In the genomic region with DNA sequence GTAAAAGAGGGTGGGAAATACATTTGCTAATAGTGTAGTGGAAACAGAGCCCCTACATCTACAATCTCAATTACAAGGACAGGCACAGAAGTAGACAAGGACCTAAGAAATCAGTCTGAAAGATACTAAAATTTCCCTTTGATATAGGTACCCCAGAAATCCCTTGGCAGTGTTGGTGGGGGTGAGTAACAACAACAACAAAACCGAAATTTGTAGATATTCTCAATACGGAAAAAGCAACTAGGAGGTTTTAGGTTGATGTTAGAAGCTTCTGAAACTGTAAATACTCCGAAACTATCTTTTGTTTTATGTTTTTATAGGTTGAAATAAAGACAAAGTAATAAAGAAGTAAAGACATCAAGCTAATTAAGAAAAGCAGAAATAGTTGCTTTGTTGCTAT, we compare ENCODE assay signal across 18 cellular contexts.
DNase-seq lines count a peak whose midpoint lies in the region; ATAC-seq and TF ChIP-seq lines count a peak whose summit lies in the region.
"Had no signal": no experiment of that assay in that cellular context is flagged by ENCODE, and none has a peak within 500 bp of the region (broad histone marks: within the 10 kb centered on the region; RNA-seq: fewer than 3 reads in every experiment).

No MANE protein-coding gene starts in this region.

- peaks cover 10% of the 10 kb centered on the region for H3K36me3 Mint-ChIP-seq in activated CD8-positive, alpha-beta T cell treated with anti-CD3 and anti-CD28 coated beads for 36 hours (ENCODE audit: low read depth)
- H3K36me3 Mint-ChIP-seq in activated CD8-positive, alpha-beta T cell treated with anti-CD3 and anti-CD28 coated beads, Interleukin-2, amount 10 ng/mL, durations not matched to agents 7 days and 5 days (ENCODE audit: low read depth), result peaks cover 47% of the 10 kb centered on the region
- no peaks in the 10 kb centered on the region for H3K36me3 Mint-ChIP-seq in activated T-helper 17 cell treated with anti-CD3 and anti-CD28 coated beads, Interleukin-2, amount 50 U/mL, for 72 hours (ENCODE audit: low read depth)
- H3K36me3 Mint-ChIP-seq in stimulated activated effector memory CD8-positive, alpha-beta T cell treated with anti-CD3 and anti-CD28 coated beads, Interleukin-12 subunit alpha, Interleukin-12 subunit beta, amount 100 ng/mL, for 72 hours, result no peaks in the 10 kb centered on the region
- H3K36me3 Mint-ChIP-seq: CD14-positive monocyte had no signal

- no peak for ATAC-seq in activated CD8-positive, alpha-beta T cell treated with anti-CD3 and anti-CD28 coated beads for 36 hours
- no peak for ATAC-seq in activated CD8-positive, alpha-beta T cell treated with anti-CD3 and anti-CD28 coated beads, Interleukin-2, amount 10 ng/mL, durations not matched to agents 7 days and 5 days
- peak; percentile 14 for ATAC-seq in activated T-helper 17 cell treated with anti-CD3 and anti-CD28 coated beads, Interleukin-2, amount 50 U/mL, for 72 hours (replicated peaks)
- no peak for ATAC-seq in stimulated activated effector memory CD8-positive, alpha-beta T cell treated with anti-CD3 and anti-CD28 coated beads, Interleukin-12 subunit alpha, Interleukin-12 subunit beta, amount 100 ng/mL, for 72 hours
- no peak for ATAC-seq in HG02973 (IDR thresholded peaks at IDR 0.05; ENCODE audit: unreplicated experiment)
- ATAC-seq: GM23338, HCT116 had no signal

- no peak for DNase-seq in activated CD8-positive, alpha-beta T cell treated with anti-CD3 and anti-CD28 coated beads for 36 hours
- DNase-seq in activated CD8-positive, alpha-beta T cell treated with anti-CD3 and anti-CD28 coated beads, Interleukin-2, amount 10 ng/mL, durations not matched to agents 7 days and 5 days, result no peak
- DNase-seq in stimulated activated effector memory CD8-positive, alpha-beta T cell treated with anti-CD3 and anti-CD28 coated beads, Interleukin-12 subunit alpha, Interleukin-12 subunit beta, amount 100 ng/mL, for 72 hours (ENCODE audit: low spot score in 2 of 2), result no peak
- DNase-seq in thyroid gland, result no peak
- DNase-seq: CD4-positive, alpha-beta T cell; CD8-positive, alpha-beta memory T cell; DMS53; DMS79 treated with DMSO at 0.1 percent for 48 hours; GF-D8; H9 had no signal

- H3K27ac ChIP-seq in thyroid gland, result no peak overlapping the region
- H3K27ac ChIP-seq: 22Rv1; BLaER1 treated with 17β-estradiol and CSF1 and Interleukin-3, amounts not matched to agents 10 nM and 100 nM had no signal

- no peaks in the 10 kb centered on the region for H3K36me3 ChIP-seq in thyroid gland
- H3K36me3 ChIP-seq: BLaER1 treated with 17β-estradiol and CSF1 and Interleukin-3, amounts not matched to agents 10 nM and 100 nM had no signal

- POLR2A ChIA-PET in activated CD8-positive, alpha-beta T cell treated with anti-CD3 and anti-CD28 coated beads for 36 hours (lab: Charles Lee), result no interaction called here
- POLR2A ChIA-PET in activated CD8-positive, alpha-beta T cell treated with anti-CD3 and anti-CD28 coated beads, Interleukin-2, amount 10 ng/mL, durations not matched to agents 7 days and 5 days (lab: Charles Lee), result no interaction called here

- H3K4me1 ChIP-seq in thyroid gland, result no peaks in the 10 kb centered on the region
- H3K4me1 ChIP-seq: BLaER1 treated with 17β-estradiol and CSF1 and Interleukin-3, amounts not matched to agents 10 nM and 100 nM had no signal

- peak overlapping the region; percentile 14 for H3K27ac Mint-ChIP-seq in activated CD8-positive, alpha-beta T cell treated with anti-CD3 and anti-CD28 coated beads for 36 hours
- no peak overlapping the region for H3K27ac Mint-ChIP-seq in activated CD8-positive, alpha-beta T cell treated with anti-CD3 and anti-CD28 coated beads, Interleukin-2, amount 10 ng/mL, durations not matched to agents 7 days and 5 days
- no peak overlapping the region for H3K27ac Mint-ChIP-seq in activated T-helper 17 cell treated with anti-CD3 and anti-CD28 coated beads, Interleukin-2, amount 50 U/mL, for 72 hours
- H3K27ac Mint-ChIP-seq in stimulated activated effector memory CD8-positive, alpha-beta T cell treated with anti-CD3 and anti-CD28 coated beads, Interleukin-12 subunit alpha, Interleukin-12 subunit beta, amount 100 ng/mL, for 72 hours, result peak overlapping the region; percentile 27
- H3K27ac Mint-ChIP-seq: B cell; CD14-positive monocyte; CD4-positive, alpha-beta T cell; GM23338 had no signal

- H3K27me3 ChIP-seq in thyroid gland, result no peaks in the 10 kb centered on the region
- H3K27me3 ChIP-seq: BLaER1 treated with 17β-estradiol and CSF1 and Interleukin-3, amounts not matched to agents 10 nM and 100 nM had no signal

- H3K4me3 ChIP-seq in thyroid gland (replicated peaks in 1 of 3), result no peak overlapping the region
- H3K4me3 ChIP-seq: BLaER1 treated with 17β-estradiol and CSF1 and Interleukin-3, amounts not matched to agents 10 nM and 100 nM; GM23338 had no signal

- H3K27me3 Mint-ChIP-seq in activated CD8-positive, alpha-beta T cell treated with anti-CD3 and anti-CD28 coated beads for 36 hours, result no peaks in the 10 kb centered on the region
- H3K27me3 Mint-ChIP-seq in activated CD8-positive, alpha-beta T cell treated with anti-CD3 and anti-CD28 coated beads, Interleukin-2, amount 10 ng/mL, durations not matched to agents 7 days and 5 days (ENCODE audit: low read depth), result no peaks in the 10 kb centered on the region
- H3K27me3 Mint-ChIP-seq in activated T-helper 17 cell treated with anti-CD3 and anti-CD28 coated beads, Interleukin-2, amount 50 U/mL, for 72 hours, result no peaks in the 10 kb centered on the region
- H3K27me3 Mint-ChIP-seq: B cell; CD4-positive, alpha-beta T cell; CD8-positive, alpha-beta memory T cell had no signal

- TF ChIP-seq POLR2A in thyroid gland (IDR thresholded peaks at IDR 0.05), result no peak

- 89 to 90% methylated on average over 3 of the region's 3 CpGs for WGBS in thyroid gland, 2 donors

- TF ChIP-seq CTCF in activated CD8-positive, alpha-beta T cell treated with anti-CD3 and anti-CD28 coated beads for 36 hours (IDR thresholded peaks at IDR 0.05), result no peak
- no peak for TF ChIP-seq CTCF in thyroid gland (IDR thresholded peaks at IDR 0.05)

- H3K4me3 Mint-ChIP-seq in activated CD8-positive, alpha-beta T cell treated with anti-CD3 and anti-CD28 coated beads for 36 hours, result no peak overlapping the region
- H3K4me3 Mint-ChIP-seq in activated CD8-positive, alpha-beta T cell treated with anti-CD3 and anti-CD28 coated beads, Interleukin-2, amount 10 ng/mL, durations not matched to agents 7 days and 5 days, result no peak overlapping the region
- H3K4me3 Mint-ChIP-seq in activated T-helper 17 cell treated with anti-CD3 and anti-CD28 coated beads, Interleukin-2, amount 50 U/mL, for 72 hours, result no peak overlapping the region
- peak overlapping the region; percentile 4 for H3K4me3 Mint-ChIP-seq in stimulated activated effector memory CD8-positive, alpha-beta T cell treated with anti-CD3 and anti-CD28 coated beads, Interleukin-12 subunit alpha, Interleukin-12 subunit beta, amount 100 ng/mL, for 72 hours
- H3K4me3 Mint-ChIP-seq: B cell; CD14-positive monocyte; CD4-positive, alpha-beta T cell; CD8-positive, alpha-beta memory T cell; GM23338; H9 had no signal

- H3K4me1 Mint-ChIP-seq in activated CD8-positive, alpha-beta T cell treated with anti-CD3 and anti-CD28 coated beads for 36 hours (ENCODE audit: low read depth), result peaks cover 24% of the 10 kb centered on the region
- H3K4me1 Mint-ChIP-seq in activated CD8-positive, alpha-beta T cell treated with anti-CD3 and anti-CD28 coated beads, Interleukin-2, amount 10 ng/mL, durations not matched to agents 7 days and 5 days (ENCODE audit: low read depth), result peaks cover 16% of the 10 kb centered on the region
- H3K4me1 Mint-ChIP-seq in activated T-helper 17 cell treated with anti-CD3 and anti-CD28 coated beads, Interleukin-2, amount 50 U/mL, for 72 hours, result peaks cover 5% of the 10 kb centered on the region
- peaks cover 21% of the 10 kb centered on the region for H3K4me1 Mint-ChIP-seq in stimulated activated effector memory CD8-positive, alpha-beta T cell treated with anti-CD3 and anti-CD28 coated beads, Interleukin-12 subunit alpha, Interleukin-12 subunit beta, amount 100 ng/mL, for 72 hours
- H3K4me1 Mint-ChIP-seq: B cell, CD14-positive monocyte, H9 had no signal

- intact Hi-C loops in activated CD8-positive, alpha-beta T cell treated with anti-CD3 and anti-CD28 coated beads for 36 hours (cut with micrococcal nuclease), result no loop called here
- intact Hi-C loops in thyroid gland (cut with DNase I), result no loop called here

- H3K9me3 Mint-ChIP-seq in activated CD8-positive, alpha-beta T cell treated with anti-CD3 and anti-CD28 coated beads for 36 hours, result peaks cover 10% of the 10 kb centered on the region
- H3K9me3 Mint-ChIP-seq in activated CD8-positive, alpha-beta T cell treated with anti-CD3 and anti-CD28 coated beads, Interleukin-2, amount 10 ng/mL, durations not matched to agents 7 days and 5 days (ENCODE audit: insufficient read depth), result peaks cover 20% of the 10 kb centered on the region
- H3K9me3 Mint-ChIP-seq in activated T-helper 17 cell treated with anti-CD3 and anti-CD28 coated beads, Interleukin-2, amount 50 U/mL, for 72 hours, result peaks cover 6% of the 10 kb centered on the region
- H3K9me3 Mint-ChIP-seq in stimulated activated effector memory CD8-positive, alpha-beta T cell treated with anti-CD3 and anti-CD28 coated beads, Interleukin-12 subunit alpha, Interleukin-12 subunit beta, amount 100 ng/mL, for 72 hours, result peaks cover 9% of the 10 kb centered on the region
- H3K9me3 Mint-ChIP-seq: GM23338, H9 had no signal

- CTCF ChIA-PET in activated CD8-positive, alpha-beta T cell treated with anti-CD3 and anti-CD28 coated beads for 36 hours (lab: Charles Lee), result no interaction called here
- CTCF ChIA-PET in activated CD8-positive, alpha-beta T cell treated with anti-CD3 and anti-CD28 coated beads, Interleukin-2, amount 10 ng/mL, durations not matched to agents 7 days and 5 days (lab: Charles Lee), result no interaction called here

- no peaks in the 10 kb centered on the region for H3K9me3 ChIP-seq in thyroid gland

Comparison
In these comparisons a context has a peak if more than half of its experiments do, and no peak if none do; other contexts are left out.
1. H3K27ac Mint-ChIP-seq: peak in activated CD8-positive, alpha-beta T cell treated with anti-CD3 and anti-CD28 coated beads for 36 hours (single experiment) and stimulated activated effector memory CD8-positive, alpha-beta T cell treated with anti-CD3 and anti-CD28 coated beads, Interleukin-12 subunit alpha, Interleukin-12 subunit beta, amount 100 ng/mL, for 72 hours (single experiment); none in activated CD8-positive, alpha-beta T cell treated with anti-CD3 and anti-CD28 coated beads, Interleukin-2, amount 10 ng/mL, durations not matched to agents 7 days and 5 days (single experiment) and activated T-helper 17 cell treated with anti-CD3 and anti-CD28 coated beads, Interleukin-2, amount 50 U/mL, for 72 hours (single experiment).